ENCODE assay signal across 22 cellular contexts in genomic region chr1:157153743-157154142, GRCh38. TPM values are rescaled to one million over a fixed set of nuclear protein-coding genes. Genes with fewer than 3 reads are reported as not detected.
A peak's percentile ranks its signal among the peaks of the same experiment; 100 is the strongest.
DNase-seq lines count a peak whose midpoint lies in the region; ATAC-seq and TF ChIP-seq lines count a peak whose summit lies in the region.
"Had no signal": no experiment of that assay in that cellular context is flagged by ENCODE, and none has a peak within 500 bp of the region (broad histone marks: within the 10 kb centered on the region; RNA-seq: fewer than 3 reads in every experiment).

No MANE protein-coding gene starts in this region.

- no peak for DNase-seq in activated CD4-positive, alpha-beta T cell treated with anti-CD3 and anti-CD28 coated beads, Interleukin-2, amount 10 ng/mL, durations not matched to agents 24 days and 14 days
- no peak for DNase-seq in activated CD4-positive, alpha-beta T cell treated with anti-CD3 and anti-CD28 coated beads for 36 hours
- peak; percentile 6 for DNase-seq in DMS 273 treated with DMSO at 0.1 percent for 48 hours (lab: John Stamatoyannopoulos, UW)
- no peak for DNase-seq in effector memory CD8-positive, alpha-beta T cell
- no peak for DNase-seq in nephron progenitor cell
- DNase-seq in cortex of kidney (lab: John Stamatoyannopoulos, UW), result no peak
- DNase-seq in NCI-H2107 treated with DMSO at 0.1 percent for 48 hours (lab: John Stamatoyannopoulos, UW; ENCODE audit: unreplicated experiment), result no peak
- no peak for DNase-seq in activated naive CD4-positive, alpha-beta T cell treated with anti-CD3 and anti-CD28 coated beads, Interleukin-2, amount 50 U/mL, for 72 hours (ENCODE audit: low spot score in 2 of 2)
- DNase-seq: activated naive CD4-positive, alpha-beta T cell treated with Interleukin-2 at 50 U/mL for 16 hours; CD8-positive, alpha-beta T cell; head of caudate nucleus; immature natural killer cell; NCI-H1436 treated with DMSO at 0.1 percent for 48 hours; Right ventricle myocardium superior; stimulated activated naive CD4-positive, alpha-beta T cell treated with Interleukin-2 at 50 U/mL for 16 hours; T-cell had no signal

- POLR2A ChIA-PET in activated CD4-positive, alpha-beta T cell treated with anti-CD3 and anti-CD28 coated beads for 36 hours (lab: Charles Lee), result interaction anchor here (1.1 to 1.7 kb wide), 2 partner anchors 20 to 64 kb away, joined by 5 to 8 read pairs; no protein-coding TSS in a partner anchor

- peaks cover 25% of the 10 kb centered on the region for H3K27me3 Mint-ChIP-seq in activated CD4-positive, alpha-beta T cell treated with anti-CD3 and anti-CD28 coated beads, Interleukin-2, amount 10 ng/mL, durations not matched to agents 24 days and 14 days
- H3K27me3 Mint-ChIP-seq in activated CD4-positive, alpha-beta T cell treated with anti-CD3 and anti-CD28 coated beads for 36 hours, result peaks cover 11% of the 10 kb centered on the region
- peaks cover 14 to 24% of the 10 kb centered on the region in 2 donors for H3K27me3 Mint-ChIP-seq in effector memory CD8-positive, alpha-beta T cell
- no peaks in the 10 kb centered on the region for H3K27me3 Mint-ChIP-seq in nephron progenitor cell (ENCODE audit: low read depth, poor library complexity)

- H3K4me1 Mint-ChIP-seq in activated CD4-positive, alpha-beta T cell treated with anti-CD3 and anti-CD28 coated beads, Interleukin-2, amount 10 ng/mL, durations not matched to agents 24 days and 14 days, result peaks cover 32% of the 10 kb centered on the region
- H3K4me1 Mint-ChIP-seq in activated CD4-positive, alpha-beta T cell treated with anti-CD3 and anti-CD28 coated beads for 36 hours, result peaks cover 21% of the 10 kb centered on the region
- H3K4me1 Mint-ChIP-seq in effector memory CD8-positive, alpha-beta T cell (ENCODE audit: low read depth in 2 of 2), result peaks cover 16% of the 10 kb centered on the region in 2 donors
- H3K4me1 Mint-ChIP-seq in nephron progenitor cell, result peaks cover 59% of the 10 kb centered on the region

- CTCF ChIA-PET in activated CD4-positive, alpha-beta T cell treated with anti-CD3 and anti-CD28 coated beads for 36 hours (lab: Charles Lee), result interaction anchor here (0.8 to 16.6 kb wide), 4 partner anchors 16 to 66 kb away, joined by 3 to 455 read pairs (median 51); partner anchors contain the start of gene ETV3

- H3K9me3 Mint-ChIP-seq in activated CD4-positive, alpha-beta T cell treated with anti-CD3 and anti-CD28 coated beads, Interleukin-2, amount 10 ng/mL, durations not matched to agents 24 days and 14 days, result no peaks in the 10 kb centered on the region
- no peaks in the 10 kb centered on the region for H3K9me3 Mint-ChIP-seq in activated CD4-positive, alpha-beta T cell treated with anti-CD3 and anti-CD28 coated beads for 36 hours (ENCODE audit: low read depth)
- no peaks in the 10 kb centered on the region for H3K9me3 Mint-ChIP-seq in effector memory CD8-positive, alpha-beta T cell
- H3K9me3 Mint-ChIP-seq in nephron progenitor cell, result no peaks in the 10 kb centered on the region
- H3K9me3 Mint-ChIP-seq in activated naive CD4-positive, alpha-beta T cell treated with anti-CD3 and anti-CD28 coated beads, Interleukin-2, amount 50 U/mL, for 72 hours, result no peaks in the 10 kb centered on the region
- H3K9me3 Mint-ChIP-seq: CD8-positive, alpha-beta T cell; immature natural killer cell; T-cell; WTC11 had no signal

- ATAC-seq in activated CD4-positive, alpha-beta T cell treated with anti-CD3 and anti-CD28 coated beads for 36 hours, result no peak
- ATAC-seq in effector memory CD8-positive, alpha-beta T cell (replicated peaks), result no peak
- no peak for ATAC-seq in activated naive CD4-positive, alpha-beta T cell treated with anti-CD3 and anti-CD28 coated beads, Interleukin-2, amount 50 U/mL, for 72 hours
- ATAC-seq: A549; CD8-positive, alpha-beta T cell; HCT116; T-cell; WTC11 had no signal

- H3K36me3 Mint-ChIP-seq in activated CD4-positive, alpha-beta T cell treated with anti-CD3 and anti-CD28 coated beads, Interleukin-2, amount 10 ng/mL, durations not matched to agents 24 days and 14 days (ENCODE audit: low read depth), result no peaks in the 10 kb centered on the region
- no peaks in the 10 kb centered on the region for H3K36me3 Mint-ChIP-seq in activated CD4-positive, alpha-beta T cell treated with anti-CD3 and anti-CD28 coated beads for 36 hours (ENCODE audit: low read depth)
- peaks cover 3% of the 10 kb centered on the region for H3K36me3 Mint-ChIP-seq in effector memory CD8-positive, alpha-beta T cell (ENCODE audit: insufficient read depth)
- H3K36me3 Mint-ChIP-seq in nephron progenitor cell (ENCODE audit: low read depth), result no peaks in the 10 kb centered on the region
- H3K36me3 Mint-ChIP-seq in activated naive CD4-positive, alpha-beta T cell treated with anti-CD3 and anti-CD28 coated beads, Interleukin-2, amount 50 U/mL, for 72 hours, result no peaks in the 10 kb centered on the region
- H3K36me3 Mint-ChIP-seq: CD8-positive, alpha-beta T cell; immature natural killer cell; T-cell; WTC11 had no signal

- intact Hi-C loops in activated CD4-positive, alpha-beta T cell treated with anti-CD3 and anti-CD28 coated beads, Interleukin-2, amount 10 ng/mL, durations not matched to agents 24 days and 14 days (cut with micrococcal nuclease), result loop anchor here (2.0 kb wide), 1 partner anchor 13 kb away; no protein-coding TSS in a partner anchor
- intact Hi-C loops in activated CD4-positive, alpha-beta T cell treated with anti-CD3 and anti-CD28 coated beads for 36 hours (cut with DNase I, micrococcal nuclease), result no loop called here

- H3K4me3 Mint-ChIP-seq in activated CD4-positive, alpha-beta T cell treated with anti-CD3 and anti-CD28 coated beads, Interleukin-2, amount 10 ng/mL, durations not matched to agents 24 days and 14 days, result no peak overlapping the region
- no peak overlapping the region for H3K4me3 Mint-ChIP-seq in activated CD4-positive, alpha-beta T cell treated with anti-CD3 and anti-CD28 coated beads for 36 hours
- no peak overlapping the region for H3K4me3 Mint-ChIP-seq in effector memory CD8-positive, alpha-beta T cell
- H3K4me3 Mint-ChIP-seq in nephron progenitor cell, result peak overlapping the region; percentile 47
- H3K4me3 Mint-ChIP-seq: CD8-positive, alpha-beta T cell; immature natural killer cell; WTC11 had no signal

- peak overlapping the region; percentile 14 for H3K27ac Mint-ChIP-seq in activated CD4-positive, alpha-beta T cell treated with anti-CD3 and anti-CD28 coated beads, Interleukin-2, amount 10 ng/mL, durations not matched to agents 24 days and 14 days
- no peak overlapping the region for H3K27ac Mint-ChIP-seq in activated CD4-positive, alpha-beta T cell treated with anti-CD3 and anti-CD28 coated beads for 36 hours
- peak overlapping the region; percentile 5 to 83 for H3K27ac Mint-ChIP-seq in effector memory CD8-positive, alpha-beta T cell
- H3K27ac Mint-ChIP-seq in nephron progenitor cell, result no peak overlapping the region
- no peak overlapping the region for H3K27ac Mint-ChIP-seq in activated naive CD4-positive, alpha-beta T cell treated with anti-CD3 and anti-CD28 coated beads, Interleukin-2, amount 50 U/mL, for 72 hours
- H3K27ac Mint-ChIP-seq: CD8-positive, alpha-beta T cell; WTC11 had no signal

- TF ChIP-seq CTCF in nephron progenitor cell (IDR thresholded peaks at IDR 0.05), result no peak

RNA-seq across cellular contexts. Expression of gene ETV3, which starts 15.5 kb away (rescaled TPM):
- total RNA-seq in activated CD4-positive, alpha-beta T cell treated with anti-CD3 and anti-CD28 coated beads, Interleukin-2, amount 10 ng/mL, durations not matched to agents 24 days and 14 days, result 40.4 and 41.3 TPM in 2 replicates
- total RNA-seq in activated CD4-positive, alpha-beta T cell treated with anti-CD3 and anti-CD28 coated beads for 36 hours, result 10 to 100 TPM; 32.0 to 36.7 TPM
- total RNA-seq in activated naive CD4-positive, alpha-beta T cell treated with anti-CD3 and anti-CD28 coated beads, Interleukin-2, amount 50 U/mL, for 72 hours, result 10 to 100 TPM; 27.0 to 49.3 TPM

RNA-seq across cellular contexts. Expression of gene ETV3L, which starts 54.1 kb away (rescaled TPM):
- not detected in 2 replicates for total RNA-seq in activated CD4-positive, alpha-beta T cell treated with anti-CD3 and anti-CD28 coated beads, Interleukin-2, amount 10 ng/mL, durations not matched to agents 24 days and 14 days
- not detected for total RNA-seq in activated CD4-positive, alpha-beta T cell treated with anti-CD3 and anti-CD28 coated beads for 36 hours
- total RNA-seq in activated naive CD4-positive, alpha-beta T cell treated with anti-CD3 and anti-CD28 coated beads, Interleukin-2, amount 50 U/mL, for 72 hours, result not detected
- total RNA-seq: CD8-positive, alpha-beta T cell; esophagus muscularis mucosa; renal cortical epithelial cell; Right ventricle myocardium superior; T-cell; vagina had no signal

Comparison
In these comparisons a context has a peak if more than half of its experiments do, and no peak if none do; other contexts are left out.
1. H3K27ac Mint-ChIP-seq: peak in activated CD4-positive, alpha-beta T cell treated with anti-CD3 and anti-CD28 coated beads, Interleukin-2, amount 10 ng/mL, durations not matched to agents 24 days and 14 days (single experiment) and effector memory CD8-positive, alpha-beta T cell (2 of 2); none in activated CD4-positive, alpha-beta T cell treated with anti-CD3 and anti-CD28 coated beads for 36 hours (single experiment), nephron progenitor cell (single experiment) and activated naive CD4-positive, alpha-beta T cell treated with anti-CD3 and anti-CD28 coated beads, Interleukin-2, amount 50 U/mL, for 72 hours (0 of 2).